Comparison of ENCODE assay signal across 19 cellular contexts in the genomic region with DNA sequence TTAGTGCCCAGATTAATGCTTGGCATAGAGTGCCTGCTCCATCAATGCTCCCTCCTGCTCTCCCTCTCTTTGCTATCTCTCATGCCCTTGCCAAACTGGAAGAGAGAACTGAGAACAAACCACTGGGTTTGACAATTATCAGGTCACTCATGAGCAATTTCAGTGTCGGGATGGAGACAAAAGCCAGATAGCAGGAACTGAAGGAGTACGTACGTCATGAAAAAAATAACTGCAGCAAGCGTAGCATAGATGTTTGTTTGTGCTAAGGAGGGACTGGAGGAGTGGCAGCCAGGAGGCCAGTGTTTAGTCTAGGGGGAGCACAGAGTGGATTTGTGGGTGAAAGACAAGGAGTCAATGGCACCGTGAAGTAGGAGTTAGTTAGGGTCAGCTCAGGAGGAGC.
"Had no signal": no experiment of that assay in that cellular context is flagged by ENCODE, and none has a peak within 500 bp of the region (broad histone marks: within the 10 kb centered on the region; RNA-seq: fewer than 3 reads in every experiment).

No MANE protein-coding gene starts in this region.

- H3K9me3 Mint-ChIP-seq: neural crest cell; stimulated activated effector memory CD8-positive, alpha-beta T cell treated with anti-CD3 and anti-CD28 coated beads, Interleukin-12 subunit alpha, Interleukin-12 subunit beta, amount 100 ng/mL, for 72 hours; stimulated activated naive CD8-positive, alpha-beta T cell treated with anti-CD3 and anti-CD28 coated beads, Interleukin-15, Interleukin-2, amounts not matched to agents 100 ng/mL and 50 ng/mL, for 24 hours had no signal

- H3K4me3 Mint-ChIP-seq: naive thymus-derived CD8-positive, alpha-beta T cell; neural crest cell; stimulated activated effector memory CD8-positive, alpha-beta T cell treated with anti-CD3 and anti-CD28 coated beads, Interleukin-12 subunit alpha, Interleukin-12 subunit beta, amount 100 ng/mL, for 72 hours; stimulated activated naive CD8-positive, alpha-beta T cell treated with anti-CD3 and anti-CD28 coated beads, Interleukin-15, Interleukin-2, amounts not matched to agents 100 ng/mL and 50 ng/mL, for 24 hours had no signal

- H3K27ac ChIP-seq: colonic mucosa, esophagus squamous epithelium, foreskin keratinocyte, ovary, right atrium auricular region, tibial artery, upper lobe of right lung, vagina had no signal

- H3K27ac Mint-ChIP-seq: naive thymus-derived CD8-positive, alpha-beta T cell; stimulated activated effector memory CD8-positive, alpha-beta T cell treated with anti-CD3 and anti-CD28 coated beads, Interleukin-12 subunit alpha, Interleukin-12 subunit beta, amount 100 ng/mL, for 72 hours; stimulated activated naive CD8-positive, alpha-beta T cell treated with anti-CD3 and anti-CD28 coated beads, Interleukin-15, Interleukin-2, amounts not matched to agents 100 ng/mL and 50 ng/mL, for 24 hours had no signal

- DNase-seq: colonic mucosa; dermis blood vessel endothelial cell; esophagus squamous epithelium; foreskin keratinocyte; left colon; mucosa of descending colon; naive thymus-derived CD8-positive, alpha-beta T cell; nucleus accumbens; ovary; small intestine; stimulated activated CD4-positive, alpha-beta T cell treated with anti-CD3 and anti-CD28 coated beads, Interleukin-2, amount 100 ng/mL, for 48 hours; stimulated activated CD8-positive, alpha-beta memory T cell treated with anti-CD3 and anti-CD28 coated beads, Interleukin-4, amount 100 ng/mL, for 48 hours; tibial artery; upper lobe of right lung had no signal

- H3K4me1 Mint-ChIP-seq: neural crest cell; stimulated activated effector memory CD8-positive, alpha-beta T cell treated with anti-CD3 and anti-CD28 coated beads, Interleukin-12 subunit alpha, Interleukin-12 subunit beta, amount 100 ng/mL, for 72 hours had no signal

- H3K9me3 ChIP-seq: colonic mucosa, esophagus squamous epithelium, mucosa of descending colon, ovary, right atrium auricular region, tibial artery, upper lobe of right lung, vagina had no signal

- H3K27me3 ChIP-seq: colonic mucosa, esophagus squamous epithelium, foreskin keratinocyte, ovary, right atrium auricular region, tibial artery, upper lobe of right lung, vagina had no signal

- H3K4me1 ChIP-seq: colonic mucosa, esophagus squamous epithelium, foreskin keratinocyte, right atrium auricular region, tibial artery, upper lobe of right lung, vagina had no signal

- H3K27me3 Mint-ChIP-seq: naive thymus-derived CD8-positive, alpha-beta T cell; stimulated activated naive CD8-positive, alpha-beta T cell treated with anti-CD3 and anti-CD28 coated beads, Interleukin-15, Interleukin-2, amounts not matched to agents 100 ng/mL and 50 ng/mL, for 24 hours had no signal

- H3K4me3 ChIP-seq: colonic mucosa, esophagus squamous epithelium, mucosa of descending colon, ovary, right atrium auricular region, tibial artery, upper lobe of right lung, vagina had no signal

- H3K36me3 ChIP-seq: colonic mucosa, esophagus squamous epithelium, ovary, right atrium auricular region, tibial artery, upper lobe of right lung, vagina had no signal

- H3K36me3 Mint-ChIP-seq: stimulated activated effector memory CD8-positive, alpha-beta T cell treated with anti-CD3 and anti-CD28 coated beads, Interleukin-12 subunit alpha, Interleukin-12 subunit beta, amount 100 ng/mL, for 72 hours had no signal
